9 cellular contexts compared by ENCODE assay signal in the genomic region with DNA sequence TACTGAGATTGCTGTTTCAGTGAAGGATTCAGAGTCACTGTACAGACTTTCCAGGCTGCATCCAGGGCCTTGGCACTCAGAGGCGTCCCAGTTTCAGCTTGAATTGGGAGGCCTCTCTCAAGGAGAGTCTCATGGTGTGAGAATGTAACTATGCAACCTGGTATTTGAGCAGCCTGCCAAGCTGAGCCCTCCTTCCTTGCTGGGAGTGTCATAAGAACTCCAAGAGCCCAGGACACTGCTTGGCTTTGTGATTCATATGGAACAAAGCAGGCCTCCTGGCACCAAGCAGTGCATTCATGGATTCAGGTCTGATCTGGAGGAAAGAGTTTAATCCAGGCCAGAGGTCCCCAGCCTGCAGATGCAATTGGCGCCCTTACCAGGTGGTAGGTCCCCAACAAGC.
A peak's percentile ranks its signal among the peaks of the same experiment; 100 is the strongest.
DNase-seq lines count a peak whose midpoint lies in the region; ATAC-seq, FAIRE-seq and TF ChIP-seq lines count a peak whose summit lies in the region.
"Had no signal": no experiment of that assay in that cellular context is flagged by ENCODE, and none has a peak within 500 bp of the region (broad histone marks: within the 10 kb centered on the region; RNA-seq: fewer than 3 reads in every experiment).

No MANE protein-coding gene starts in this region.

- ATAC-seq in pancreas = peak in 3 of 4 donors; percentile 32 to 56 (median 35)
- ATAC-seq in GM18873 (IDR thresholded peaks at IDR 0.05; ENCODE audit: low FRiP score, unreplicated experiment) = no peak

- no peak for TF ChIP-seq CTCF in BJ (IDR thresholded peaks at IDR 0.05; ENCODE audit: insufficient read depth, low read depth, low read length)
- TF ChIP-seq CTCF in pancreas (IDR thresholded peaks at IDR 0.05) = no peak
- no peak for TF ChIP-seq CTCF in vagina (IDR thresholded peaks at IDR 0.05)
- TF ChIP-seq CTCF in mesothelial cell of epicardium (IDR thresholded peaks at IDR 0.05; ENCODE audit: unreplicated experiment) = no peak
- TF ChIP-seq CTCF in MM.1S (IDR thresholded peaks at IDR 0.05; ENCODE audit: low read length) = no peak

- no peak for FAIRE-seq in pancreas (lab: Jason Lieb, UNC)

- no peaks in the 10 kb centered on the region for H3K27me3 Mint-ChIP-seq in mesothelial cell of epicardium (ENCODE audit: low read depth)

- H3K4me1 ChIP-seq in pancreas (peaks cover 0 to 15% (median 9%) of the 10 kb centered on the region in 3 donors), vagina (peaks cover 17% of the 10 kb centered on the region), MM.1S (ENCODE audit: low read length) (peaks cover 8% of the 10 kb centered on the region)

- no peaks in the 10 kb centered on the region for H4K20me1 ChIP-seq in MM.1S (ENCODE audit: insufficient read depth, low read length)

- H3K4me3 ChIP-seq in BJ (ENCODE audit: low read depth, low read length) (no peak overlapping the region), pancreas (no peak overlapping the region), vagina (no peak overlapping the region), MM.1S (ENCODE audit: low read length) (no peak overlapping the region)

- CTCF ChIA-PET in BJ (lab: Yijun Ruan, JAX) = interaction anchor here (2.1 kb wide), 1 partner anchor 123 kb away, joined by 7 read pairs; no protein-coding TSS in a partner anchor

- H3K4me2 ChIP-seq in MM.1S (ENCODE audit: low read depth, low read length) = no peak overlapping the region

- no peak for TF ChIP-seq POLR2A in vagina (IDR thresholded peaks at IDR 0.05)

- H3K9me3 Mint-ChIP-seq in mesothelial cell of epicardium = peaks cover 5% of the 10 kb centered on the region

- DNase-seq in BJ (ENCODE audit: low read depth) (peak; percentile 72), amygdala (lab: John Stamatoyannopoulos, UW) (peak in 36 of 56 donors; percentile 4 to 86 (median 38)), cardiac septum (ENCODE audit: low spot score) (peak; percentile 66), pancreas (no peak), vagina (ENCODE audit: extremely low spot score in 2 of 2) (no peak), mesothelial cell of epicardium (ENCODE audit: low spot score in 2 of 2, unreplicated experiment in 2 of 2) (no peak), MM.1S (no peak)
- DNase-seq: NCI-H774 had no signal

- POLR2A ChIA-PET in BJ (lab: Charles Lee) = no interaction called here

- H3K27ac ChIP-seq in pancreas = peak overlapping the region in 2 of 4 donors; percentile 11 to 57
- H3K27ac ChIP-seq in vagina = no peak overlapping the region
- H3K27ac ChIP-seq in MM.1S (ENCODE audit: low read length) = no peak overlapping the region

- H3K27me3 ChIP-seq in BJ (ENCODE audit: control insufficient read depth, insufficient read depth, low read length) (no peaks in the 10 kb centered on the region), pancreas (no peaks in the 10 kb centered on the region), vagina (no peaks in the 10 kb centered on the region), MM.1S (replicated peaks; ENCODE audit: insufficient read depth, low read length) (no peaks in the 10 kb centered on the region)

- intact Hi-C loops in cardiac septum (cut with DNase I) = no loop called here
- intact Hi-C loops in pancreas (cut with DNase I) = no loop called here
- intact Hi-C loops in vagina (cut with DNase I) = no loop called here

- no peak overlapping the region for H3K9ac ChIP-seq in MM.1S (ENCODE audit: low read length)

- H3K36me3 ChIP-seq in BJ (ENCODE audit: control insufficient read depth, insufficient read depth, low read length) (no peaks in the 10 kb centered on the region), pancreas (no peaks in the 10 kb centered on the region), vagina (no peaks in the 10 kb centered on the region), MM.1S (replicated peaks; ENCODE audit: insufficient read depth, low read length) (no peaks in the 10 kb centered on the region)

- no peaks in the 10 kb centered on the region for H3K9me3 ChIP-seq in pancreas
- H3K9me3 ChIP-seq in vagina = no peaks in the 10 kb centered on the region
- no peaks in the 10 kb centered on the region for H3K9me3 ChIP-seq in MM.1S (replicated peaks; ENCODE audit: insufficient read depth, low read length)

- H3K9me2 ChIP-seq in MM.1S (replicated peaks; ENCODE audit: insufficient read depth, low read length) = no peaks in the 10 kb centered on the region

- no peak overlapping the region for H3K27ac Mint-ChIP-seq in mesothelial cell of epicardium

- 41 to 43% methylated on average over 2 of the region's 2 CpGs for WGBS in pancreas, 2 donors

- H3K4me1 Mint-ChIP-seq in mesothelial cell of epicardium = peaks cover 10% of the 10 kb centered on the region

- H3K36me3 Mint-ChIP-seq in mesothelial cell of epicardium = peaks cover 18% of the 10 kb centered on the region

- H3F3A ChIP-seq in MM.1S (ENCODE audit: insufficient read depth, low read length) = no peaks in the 10 kb centered on the region

- no peak overlapping the region for H3K4me3 Mint-ChIP-seq in mesothelial cell of epicardium

- no peak overlapping the region for H2AFZ ChIP-seq in MM.1S (ENCODE audit: low read length)

- no peaks in the 10 kb centered on the region for H3K79me2 ChIP-seq in MM.1S (ENCODE audit: low read length)

Comparison
In these comparisons a context has a peak if more than half of its experiments do, and no peak if none do; other contexts are left out.
1. DNase-seq: peak in BJ (single experiment), amygdala (36 of 56) and cardiac septum (single experiment); none in pancreas (0 of 6), vagina (0 of 2), mesothelial cell of epicardium (0 of 2) and MM.1S (single experiment).